Comparison of ENCODE assay signal across 8 cellular contexts in the genomic region with DNA sequence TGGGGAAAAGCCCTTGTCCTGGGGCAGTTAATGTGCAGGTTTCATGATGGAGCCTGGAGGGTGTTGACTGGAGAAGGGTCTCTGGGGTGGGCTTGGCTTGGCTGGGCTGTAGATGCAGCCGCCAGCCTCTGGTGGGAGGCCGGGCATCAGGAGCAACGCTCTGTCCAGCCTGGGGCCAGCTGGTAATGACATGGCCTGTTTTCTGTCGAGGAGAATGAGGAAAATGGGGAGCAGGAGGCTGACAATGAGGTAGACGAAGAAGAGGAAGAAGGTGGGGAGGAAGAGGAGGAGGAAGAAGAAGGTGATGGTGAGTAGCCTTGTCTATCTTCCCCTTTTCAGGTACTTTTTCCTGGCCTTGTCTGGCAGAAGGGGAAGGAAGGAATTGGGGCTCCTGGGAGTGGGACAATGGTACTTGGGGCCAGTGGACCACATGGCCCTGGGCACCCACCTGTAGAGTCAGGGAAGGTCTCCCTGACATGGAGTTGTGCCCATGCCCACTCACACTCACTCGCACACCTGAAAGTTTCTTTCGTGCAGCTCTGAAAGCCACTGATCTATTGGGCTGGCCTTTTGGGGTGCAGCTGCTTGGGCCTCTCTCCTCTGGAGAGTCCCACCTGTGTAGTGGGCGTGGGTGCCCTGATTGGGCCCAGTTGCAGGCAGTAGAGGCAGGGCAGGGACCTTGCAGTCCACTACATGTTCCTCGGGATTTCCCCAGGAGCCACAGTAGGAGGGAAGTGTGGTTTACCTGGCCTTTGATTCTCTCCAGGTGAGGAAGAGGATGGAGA. TPM values are rescaled to one million over a fixed set of nuclear protein-coding genes. Genes with fewer than 3 reads are reported as not detected.
DNase-seq lines count a peak whose midpoint lies in the region; ATAC-seq and TF ChIP-seq lines count a peak whose summit lies in the region.

No MANE protein-coding gene starts in this region.

- no peaks in the 10 kb centered on the region for H3K27me3 Mint-ChIP-seq in Calu3 (ENCODE audit: unreplicated experiment)

- H3K4me3 ChIP-seq in SK-N-MC: peak overlapping the region; percentile 98
- peak overlapping the region; percentile 70 for H3K4me3 ChIP-seq in epithelial cell of esophagus (ENCODE audit: low read length)
- H3K4me3 ChIP-seq in parathyroid adenoma (ENCODE audit: low read depth, low read length): peak overlapping the region; percentile 77

- BruUV-seq in Calu3 (replicated peaks; lab: Mats Ljungman, UMichigan): no TSS peak

- H3K4me3 Mint-ChIP-seq in Calu3 (ENCODE audit: low read depth, unreplicated experiment): peak overlapping the region; percentile 70

- no peaks in the 10 kb centered on the region for H3K9me3 ChIP-seq in SK-N-MC (ENCODE audit: low read depth, low read length)
- H3K9me3 ChIP-seq in parathyroid adenoma (ENCODE audit: control insufficient read depth, low read length): no peaks in the 10 kb centered on the region

- no peak for DNase-seq in Calu3
- DNase-seq in SK-N-MC (ENCODE audit: low read depth, low spot score): no peak
- no peak for DNase-seq in epithelial cell of esophagus (ENCODE audit: low read depth)
- DNase-seq in KBM-7: no peak
- DNase-seq in DMS79 (lab: John Stamatoyannopoulos, UW): no peak

- peak overlapping the region; percentile 91 for H3K4me2 ChIP-seq in parathyroid adenoma (ENCODE audit: low read length)

- H3K36me3 Mint-ChIP-seq in Calu3 (ENCODE audit: insufficient read depth, unreplicated experiment): peaks cover 87% of the 10 kb centered on the region

- peaks cover 45% of the 10 kb centered on the region for H3K4me1 Mint-ChIP-seq in Calu3 (ENCODE audit: low read depth, unreplicated experiment)

- intact Hi-C loops in Calu3 (cut with micrococcal nuclease; ENCODE audit: unreplicated experiment): no loop called here

- peak overlapping the region; percentile 24 for H3K27ac Mint-ChIP-seq in Calu3 (ENCODE audit: unreplicated experiment)

- no peaks in the 10 kb centered on the region for H3K27me3 ChIP-seq in parathyroid adenoma (ENCODE audit: control insufficient read depth, insufficient read depth, low read length)

- H3K27ac ChIP-seq in SK-N-MC (peak overlapping the region; percentile 81), parathyroid adenoma (peak overlapping the region; percentile 1)

- TF ChIP-seq CTCF in Calu3 (IDR thresholded peaks at IDR 0.05; ENCODE audit: unreplicated experiment): no peak
- no peak for TF ChIP-seq CTCF in epithelial cell of esophagus (IDR thresholded peaks at IDR 0.05; ENCODE audit: insufficient read depth, low read depth, low read length, missing control alignments)
- TF ChIP-seq CTCF in parathyroid adenoma (IDR thresholded peaks at IDR 0.05): no peak

- CTCF ChIA-PET in Calu3 (lab: Charles Lee): interaction anchor here (1.6 to 5.3 kb wide), 2 partner anchors 34 to 84 kb away, joined by 3 to 78 read pairs; no protein-coding TSS in a partner anchor

- H3K9me3 Mint-ChIP-seq in Calu3 (ENCODE audit: low read depth, unreplicated experiment): no peaks in the 10 kb centered on the region

- ATAC-seq in GM21360 (IDR thresholded peaks at IDR 0.05; ENCODE audit: unreplicated experiment) (no peak), GM21825 (IDR thresholded peaks at IDR 0.05; ENCODE audit: unreplicated experiment) (no peak)

- H3K36me3 ChIP-seq in SK-N-MC (ENCODE audit: insufficient read depth, low read length) (peaks cover 47% of the 10 kb centered on the region), parathyroid adenoma (ENCODE audit: control insufficient read depth, insufficient read depth, low read length) (no peaks in the 10 kb centered on the region)

- peaks cover 12% of the 10 kb centered on the region for H3K4me1 ChIP-seq in parathyroid adenoma

- in situ Hi-C loops in KBM-7 (cut with MboI; ENCODE audit: low pct_unique_long_range_greater_than_20kb, low sequenced_read_pairs): no loop called here

- H3K79me2 ChIP-seq in parathyroid adenoma: peaks cover 17% of the 10 kb centered on the region

- H2AFZ ChIP-seq in parathyroid adenoma: no peak overlapping the region

- peak overlapping the region; percentile 98 for H3K9ac ChIP-seq in SK-N-MC (ENCODE audit: insufficient read length)
- no peak overlapping the region for H3K9ac ChIP-seq in parathyroid adenoma

RNA-seq across cellular contexts. Expression of a gene that starts 3.5 kb away (rescaled TPM):
- total RNA-seq in Calu3 (2022): 1,239 and 1,354 TPM in 2 replicates
